In the genomic region with DNA sequence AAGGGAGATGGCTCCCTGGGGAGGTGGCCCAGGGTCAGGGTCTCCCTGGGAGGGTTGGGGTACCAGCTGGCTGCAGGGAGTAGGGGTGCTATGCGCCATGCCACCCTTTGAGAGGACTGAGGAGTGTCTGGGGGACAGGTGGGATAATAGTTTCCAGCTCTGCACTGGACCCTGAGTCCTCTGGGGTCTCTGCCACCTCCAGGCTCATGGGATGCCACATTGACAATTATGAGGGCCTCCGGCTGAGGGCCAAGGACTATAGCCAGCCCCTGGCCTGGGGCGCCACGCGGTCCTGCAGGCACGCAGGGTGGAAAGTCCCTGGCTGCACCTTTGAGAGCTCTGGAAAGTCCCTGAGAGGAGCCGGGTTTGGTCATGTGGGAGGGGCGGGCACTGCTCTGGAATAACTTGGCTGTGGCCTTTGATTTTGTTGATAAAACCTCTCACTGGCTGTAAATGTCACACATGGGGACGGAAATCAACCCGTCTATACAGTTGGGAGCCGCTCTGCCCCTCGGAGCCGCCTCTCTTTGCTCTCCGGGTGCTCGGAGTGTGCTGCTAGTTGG, we compare ENCODE assay signal across 1 cellular context.
TF ChIP-seq lines count a peak whose summit lies in the region.

No MANE protein-coding gene starts in this region.

TF ChIP-seq in SK-N-SH treated with all-trans-retinoic acid at 6 μM for 48 hours, 23 proteins besides CTCF, POLR2A, EP300 and RAD21 (continued from another document):
- TF ChIP-seq, protein P1, sequence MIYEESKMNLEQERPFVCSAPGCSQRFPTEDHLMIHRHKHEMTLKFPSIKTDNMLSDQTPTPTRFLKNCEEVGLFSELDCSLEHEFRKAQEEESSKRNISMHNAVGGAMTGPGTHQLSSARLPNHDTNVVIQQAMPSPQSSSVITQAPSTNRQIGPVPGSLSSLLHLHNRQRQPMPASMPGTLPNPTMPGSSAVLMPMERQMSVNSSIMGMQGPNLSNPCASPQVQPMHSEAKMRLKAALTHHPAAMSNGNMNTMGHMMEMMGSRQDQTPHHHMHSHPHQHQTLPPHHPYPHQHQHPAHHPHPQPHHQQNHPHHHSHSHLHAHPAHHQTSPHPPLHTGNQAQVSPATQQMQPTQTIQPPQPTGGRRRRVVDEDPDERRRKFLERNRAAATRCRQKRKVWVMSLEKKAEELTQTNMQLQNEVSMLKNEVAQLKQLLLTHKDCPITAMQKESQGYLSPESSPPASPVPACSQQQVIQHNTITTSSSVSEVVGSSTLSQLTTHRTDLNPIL (CRISPR knock-in tag; IDR thresholded peaks at IDR 0.05; ENCODE audit: low read depth), result no peak
- TF ChIP-seq ARNTL (CRISPR knock-in tag; IDR thresholded peaks at IDR 0.05; ENCODE audit: borderline replicate concordance, low read depth) (no peak), ISL1 (CRISPR knock-in tag; IDR thresholded peaks at IDR 0.05) (no peak), TCF4 (CRISPR knock-in tag; IDR thresholded peaks at IDR 0.05; ENCODE audit: borderline replicate concordance) (no peak)
- TF ChIP-seq, protein P2, sequence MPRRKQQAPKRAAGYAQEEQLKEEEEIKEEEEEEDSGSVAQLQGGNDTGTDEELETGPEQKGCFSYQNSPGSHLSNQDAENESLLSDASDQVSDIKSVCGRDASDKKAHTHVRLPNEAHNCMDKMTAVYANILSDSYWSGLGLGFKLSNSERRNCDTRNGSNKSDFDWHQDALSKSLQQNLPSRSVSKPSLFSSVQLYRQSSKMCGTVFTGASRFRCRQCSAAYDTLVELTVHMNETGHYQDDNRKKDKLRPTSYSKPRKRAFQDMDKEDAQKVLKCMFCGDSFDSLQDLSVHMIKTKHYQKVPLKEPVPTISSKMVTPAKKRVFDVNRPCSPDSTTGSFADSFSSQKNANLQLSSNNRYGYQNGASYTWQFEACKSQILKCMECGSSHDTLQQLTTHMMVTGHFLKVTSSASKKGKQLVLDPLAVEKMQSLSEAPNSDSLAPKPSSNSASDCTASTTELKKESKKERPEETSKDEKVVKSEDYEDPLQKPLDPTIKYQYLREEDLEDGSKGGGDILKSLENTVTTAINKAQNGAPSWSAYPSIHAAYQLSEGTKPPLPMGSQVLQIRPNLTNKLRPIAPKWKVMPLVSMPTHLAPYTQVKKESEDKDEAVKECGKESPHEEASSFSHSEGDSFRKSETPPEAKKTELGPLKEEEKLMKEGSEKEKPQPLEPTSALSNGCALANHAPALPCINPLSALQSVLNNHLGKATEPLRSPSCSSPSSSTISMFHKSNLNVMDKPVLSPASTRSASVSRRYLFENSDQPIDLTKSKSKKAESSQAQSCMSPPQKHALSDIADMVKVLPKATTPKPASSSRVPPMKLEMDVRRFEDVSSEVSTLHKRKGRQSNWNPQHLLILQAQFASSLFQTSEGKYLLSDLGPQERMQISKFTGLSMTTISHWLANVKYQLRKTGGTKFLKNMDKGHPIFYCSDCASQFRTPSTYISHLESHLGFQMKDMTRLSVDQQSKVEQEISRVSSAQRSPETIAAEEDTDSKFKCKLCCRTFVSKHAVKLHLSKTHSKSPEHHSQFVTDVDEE (CRISPR knock-in tag; IDR thresholded peaks at IDR 0.05), result no peak
